In the genomic region with DNA sequence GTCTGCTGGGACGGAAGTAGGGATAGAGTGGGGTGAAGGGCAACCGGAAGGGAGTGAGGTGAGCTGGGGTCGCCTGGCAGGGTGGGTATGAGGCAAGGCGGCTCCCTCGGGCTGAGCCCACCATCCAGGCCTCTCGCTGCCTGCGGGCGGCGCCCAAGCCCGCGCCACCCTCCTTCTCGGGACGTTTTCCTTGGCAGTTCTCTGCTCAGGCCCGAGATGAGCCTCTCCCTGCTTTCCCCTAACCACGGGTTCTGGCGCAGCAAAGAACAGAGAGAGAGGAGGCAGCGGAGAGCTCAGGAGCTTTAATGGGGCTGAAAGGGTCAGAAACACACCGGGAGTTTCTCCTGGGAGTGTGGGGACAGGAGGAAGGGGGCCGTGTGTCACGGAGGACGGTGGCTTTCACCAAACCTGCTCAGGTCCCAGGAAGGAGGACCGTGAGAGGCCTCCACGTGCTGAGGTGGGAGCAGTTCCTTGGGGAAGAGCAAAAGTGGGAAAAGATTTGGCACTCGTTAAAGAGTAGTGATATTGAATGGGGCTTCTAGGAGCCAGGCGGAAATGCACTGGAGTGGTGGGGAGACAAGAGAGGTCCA, we compare ENCODE assay signal across 1 cellular context.
TF ChIP-seq lines count a peak whose summit lies in the region.

No MANE protein-coding gene starts in this region.

TF ChIP-seq in WTC11, 78 proteins besides CTCF, POLR2A, EP300 and RAD21 (continued from another document):
- TF ChIP-seq, protein P1, sequence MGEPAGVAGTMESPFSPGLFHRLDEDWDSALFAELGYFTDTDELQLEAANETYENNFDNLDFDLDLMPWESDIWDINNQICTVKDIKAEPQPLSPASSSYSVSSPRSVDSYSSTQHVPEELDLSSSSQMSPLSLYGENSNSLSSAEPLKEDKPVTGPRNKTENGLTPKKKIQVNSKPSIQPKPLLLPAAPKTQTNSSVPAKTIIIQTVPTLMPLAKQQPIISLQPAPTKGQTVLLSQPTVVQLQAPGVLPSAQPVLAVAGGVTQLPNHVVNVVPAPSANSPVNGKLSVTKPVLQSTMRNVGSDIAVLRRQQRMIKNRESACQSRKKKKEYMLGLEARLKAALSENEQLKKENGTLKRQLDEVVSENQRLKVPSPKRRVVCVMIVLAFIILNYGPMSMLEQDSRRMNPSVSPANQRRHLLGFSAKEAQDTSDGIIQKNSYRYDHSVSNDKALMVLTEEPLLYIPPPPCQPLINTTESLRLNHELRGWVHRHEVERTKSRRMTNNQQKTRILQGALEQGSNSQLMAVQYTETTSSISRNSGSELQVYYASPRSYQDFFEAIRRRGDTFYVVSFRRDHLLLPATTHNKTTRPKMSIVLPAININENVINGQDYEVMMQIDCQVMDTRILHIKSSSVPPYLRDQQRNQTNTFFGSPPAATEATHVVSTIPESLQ (CRISPR knock-in tag; IDR thresholded peaks at IDR 0.05): no peak
- TF ChIP-seq ARID4B (CRISPR knock-in tag; IDR thresholded peaks at IDR 0.05; ENCODE audit: borderline replicate concordance) (no peak), USF2 (CRISPR knock-in tag; IDR thresholded peaks at IDR 0.05) (no peak)
TF ChIP-seq in WTC11: peak in this region for 0.
